Comparison of ENCODE assay signal across 1 cellular context in the genomic region with DNA sequence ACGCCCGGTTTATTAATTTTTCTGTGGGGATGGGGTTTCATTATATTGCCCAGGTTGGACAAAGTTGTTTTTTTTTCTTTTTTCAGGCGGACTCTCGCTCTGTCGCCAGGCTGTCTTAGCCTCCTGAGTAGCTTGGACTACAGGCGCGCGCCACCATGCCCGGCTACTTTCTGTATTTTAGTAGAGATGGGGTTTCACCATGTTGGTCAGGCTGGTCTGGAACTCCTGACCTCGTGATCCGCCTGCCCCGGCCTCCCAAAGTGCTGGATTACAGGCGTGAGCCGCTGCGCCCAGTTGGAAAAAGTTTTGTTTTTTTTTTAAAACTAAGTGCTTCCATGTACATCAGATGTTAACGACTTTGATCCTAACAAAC.
TF ChIP-seq lines count a peak whose summit lies in the region.

No MANE protein-coding gene starts in this region.

TF ChIP-seq in liver, 16 proteins besides CTCF, POLR2A, EP300 and RAD21 (continued from another document):
- no peak for TF ChIP-seq ZBTB33 (IDR thresholded peaks at IDR 0.05)
- TF ChIP-seq RXRA (IDR thresholded peaks at IDR 0.05), result no peak
